ENCODE assay signal across 8 cellular contexts in the genomic region with DNA sequence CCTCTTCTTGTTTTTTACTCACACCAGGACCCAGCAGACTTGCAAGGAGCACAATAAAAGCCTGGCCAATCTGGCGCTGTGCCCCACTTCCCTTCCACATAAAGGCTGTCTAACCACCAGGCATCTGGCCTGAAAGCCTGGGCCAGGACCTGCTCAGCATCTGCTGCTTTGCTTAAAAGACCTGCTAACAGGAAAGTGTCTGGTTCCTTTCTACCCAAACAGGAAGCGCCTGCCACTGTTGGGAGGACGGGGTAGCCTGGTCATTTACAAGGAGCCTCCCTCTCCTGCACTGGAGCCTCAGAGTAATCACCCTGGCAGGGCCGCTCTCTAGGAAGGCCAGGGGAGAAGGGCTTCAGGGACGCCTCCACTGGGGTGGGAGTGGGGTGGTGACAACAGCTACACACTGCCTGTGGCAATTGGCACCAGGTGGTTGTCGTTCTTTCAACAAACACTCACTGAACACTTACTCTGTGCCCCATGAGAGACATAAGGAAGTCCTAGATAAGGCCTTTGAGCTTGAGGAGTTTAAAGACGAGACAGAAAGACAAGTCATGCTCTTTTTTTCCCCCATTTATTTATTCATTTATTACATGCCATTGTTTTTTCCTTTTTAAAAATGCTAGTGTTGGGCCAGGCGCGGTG. TPM values are rescaled to one million over a fixed set of nuclear protein-coding genes. Genes with fewer than 3 reads are reported as not detected.
A peak's percentile ranks its signal among the peaks of the same experiment; 100 is the strongest.
DNase-seq lines count a peak whose midpoint lies in the region; ATAC-seq lines count a peak whose summit lies in the region.

No MANE protein-coding gene starts in this region.

- H3K36me3 Mint-ChIP-seq in naive B cell: no peaks in the 10 kb centered on the region
- no peaks in the 10 kb centered on the region for H3K36me3 Mint-ChIP-seq in activated T-helper 2 cell treated with anti-CD3 and anti-CD28 coated beads, Interferon-gamma antibody, Interleukin-2, Interleukin-4, amounts not matched to agents 10 μg/mL and 5 μg/mL and 100 μg/mL, durations not matched to agents 14 hours and 24 hours and 36 hours (ENCODE audit: low read depth)

- in situ Hi-C loops in ACHN (cut with HindIII; ENCODE audit: low pct_ligation_motif_present, low pct_unique_long_range_greater_than_20kb, low sequenced_read_pairs): no loop called here

- H3K27me3 Mint-ChIP-seq in naive B cell: peaks cover 0 to 17% (median 3%) of the 10 kb centered on the region in 3 donors
- peaks cover 24% of the 10 kb centered on the region for H3K27me3 Mint-ChIP-seq in activated T-helper 2 cell treated with anti-CD3 and anti-CD28 coated beads, Interferon-gamma antibody, Interleukin-2, Interleukin-4, amounts not matched to agents 10 μg/mL and 5 μg/mL and 100 μg/mL, durations not matched to agents 14 hours and 24 hours and 36 hours (ENCODE audit: low read depth)

- H3K4me3 Mint-ChIP-seq in naive B cell: peak overlapping the region in 7 of 8 donors; percentile 48 to 79 (median 64)
- no peak overlapping the region for H3K4me3 Mint-ChIP-seq in activated T-helper 2 cell treated with anti-CD3 and anti-CD28 coated beads, Interferon-gamma antibody, Interleukin-2, Interleukin-4, amounts not matched to agents 10 μg/mL and 5 μg/mL and 100 μg/mL, durations not matched to agents 14 hours and 24 hours and 36 hours (ENCODE audit: low read depth)

- H3K27ac Mint-ChIP-seq in naive B cell: peak overlapping the region; percentile 1 to 92 (median 75)
- H3K27ac Mint-ChIP-seq in activated T-helper 2 cell treated with anti-CD3 and anti-CD28 coated beads, Interferon-gamma antibody, Interleukin-2, Interleukin-4, amounts not matched to agents 10 μg/mL and 5 μg/mL and 100 μg/mL, durations not matched to agents 14 hours and 24 hours and 36 hours: no peak overlapping the region

- peak; percentile 65 to 77 for ATAC-seq in naive B cell (ENCODE audit: low read depth in 2 of 2)
- ATAC-seq in GM19395 (IDR thresholded peaks at IDR 0.05; ENCODE audit: unreplicated experiment): no peak

- peak; percentile 15 for DNase-seq in COR-L47 (lab: John Stamatoyannopoulos, UW)
- DNase-seq in NCI-H2107 treated with DMSO at 0.1 percent for 48 hours (lab: John Stamatoyannopoulos, UW; ENCODE audit: unreplicated experiment): peak; percentile 73
- DNase-seq in dermis blood vessel endothelial cell: peak; percentile 100
- peak; percentile 58 for DNase-seq in naive B cell
- no peak for DNase-seq in stimulated activated CD4-positive, alpha-beta T cell treated with anti-CD3 and anti-CD28 coated beads, Interleukin-4, amount 100 ng/mL, for 24 hours
- DNase-seq in activated T-helper 2 cell treated with anti-CD3 and anti-CD28 coated beads, Interferon-gamma antibody, Interleukin-2, Interleukin-4, amounts not matched to agents 10 μg/mL and 5 μg/mL and 100 μg/mL, durations not matched to agents 14 hours and 24 hours and 36 hours (ENCODE audit: low spot score): no peak
- no peak for DNase-seq in ACHN

- peaks cover 13 to 25% (median 25%) of the 10 kb centered on the region in 3 donors for H3K4me1 Mint-ChIP-seq in naive B cell
- H3K4me1 Mint-ChIP-seq in activated T-helper 2 cell treated with anti-CD3 and anti-CD28 coated beads, Interferon-gamma antibody, Interleukin-2, Interleukin-4, amounts not matched to agents 10 μg/mL and 5 μg/mL and 100 μg/mL, durations not matched to agents 14 hours and 24 hours and 36 hours (ENCODE audit: low read depth): peaks cover 14% of the 10 kb centered on the region

- intact Hi-C loops in activated T-helper 2 cell treated with anti-CD3 and anti-CD28 coated beads, Interferon-gamma antibody, Interleukin-2, Interleukin-4, amounts not matched to agents 10 μg/mL and 5 μg/mL and 100 μg/mL, durations not matched to agents 14 hours and 24 hours and 36 hours (cut with micrococcal nuclease): no loop called here

- H3K9me3 Mint-ChIP-seq in naive B cell: no peaks in the 10 kb centered on the region
- no peaks in the 10 kb centered on the region for H3K9me3 Mint-ChIP-seq in activated T-helper 2 cell treated with anti-CD3 and anti-CD28 coated beads, Interferon-gamma antibody, Interleukin-2, Interleukin-4, amounts not matched to agents 10 μg/mL and 5 μg/mL and 100 μg/mL, durations not matched to agents 14 hours and 24 hours and 36 hours

RNA-seq across cellular contexts. Expression of gene MMP28, which starts 6.3 kb away (rescaled TPM):
- total RNA-seq in dermis blood vessel endothelial cell: 14.1 and 38.1 TPM in 2 replicates
- polyA plus RNA-seq in naive B cell (ENCODE audit: low read depth in 6 of 6): under 1 TPM in 1 of 6 donors, not detected in 5; 0.21 TPM
- total RNA-seq in activated T-helper 2 cell treated with anti-CD3 and anti-CD28 coated beads, Interferon-gamma antibody, Interleukin-2, Interleukin-4, amounts not matched to agents 10 μg/mL and 5 μg/mL and 100 μg/mL, durations not matched to agents 14 hours and 24 hours and 36 hours: not detected in 2 replicates

RNA-seq across cellular contexts. Expression of gene TAF15, which starts 7.6 kb away (rescaled TPM):
- total RNA-seq in dermis blood vessel endothelial cell: 68.1 and 115 TPM in 2 replicates
- polyA plus RNA-seq in naive B cell (ENCODE audit: low read depth in 6 of 6): 10 to 100 TPM; 16.6 to 44.4 (median 21.7) TPM
- 315 and 321 TPM in 2 replicates for total RNA-seq in activated T-helper 2 cell treated with anti-CD3 and anti-CD28 coated beads, Interferon-gamma antibody, Interleukin-2, Interleukin-4, amounts not matched to agents 10 μg/mL and 5 μg/mL and 100 μg/mL, durations not matched to agents 14 hours and 24 hours and 36 hours

RNA-seq across cellular contexts. Expression of gene C17orf50, which starts 41.0 kb away (rescaled TPM):
- not detected in 2 replicates for total RNA-seq in dermis blood vessel endothelial cell
- polyA plus RNA-seq in naive B cell (ENCODE audit: low read depth in 6 of 6): not detected
- not detected in 2 replicates for total RNA-seq in activated T-helper 2 cell treated with anti-CD3 and anti-CD28 coated beads, Interferon-gamma antibody, Interleukin-2, Interleukin-4, amounts not matched to agents 10 μg/mL and 5 μg/mL and 100 μg/mL, durations not matched to agents 14 hours and 24 hours and 36 hours

RNA-seq across cellular contexts. Expression of gene GAS2L2, which starts 48.7 kb away (rescaled TPM):
- 0.05 and 0.17 TPM in 2 replicates for total RNA-seq in dermis blood vessel endothelial cell
- not detected for polyA plus RNA-seq in naive B cell (ENCODE audit: low read depth in 6 of 6)
- not detected in 2 replicates for total RNA-seq in activated T-helper 2 cell treated with anti-CD3 and anti-CD28 coated beads, Interferon-gamma antibody, Interleukin-2, Interleukin-4, amounts not matched to agents 10 μg/mL and 5 μg/mL and 100 μg/mL, durations not matched to agents 14 hours and 24 hours and 36 hours

Comparison
In these comparisons a context has a peak if more than half of its experiments do, and no peak if none do; other contexts are left out.
1. DNase-seq: peak in COR-L47 (single experiment), NCI-H2107 treated with DMSO at 0.1 percent for 48 hours (single experiment), dermis blood vessel endothelial cell (single experiment) and naive B cell (single experiment); none in stimulated activated CD4-positive, alpha-beta T cell treated with anti-CD3 and anti-CD28 coated beads, Interleukin-4, amount 100 ng/mL, for 24 hours (single experiment), activated T-helper 2 cell treated with anti-CD3 and anti-CD28 coated beads, Interferon-gamma antibody, Interleukin-2, Interleukin-4, amounts not matched to agents 10 μg/mL and 5 μg/mL and 100 μg/mL, durations not matched to agents 14 hours and 24 hours and 36 hours (single experiment) and ACHN (single experiment).
2. RNA of gene MMP28, which starts 6.3 kb away (total RNA-seq): 14.1 to 38.1 TPM in dermis blood vessel endothelial cell; not detected in activated T-helper 2 cell treated with anti-CD3 and anti-CD28 coated beads, Interferon-gamma antibody, Interleukin-2, Interleukin-4, amounts not matched to agents 10 μg/mL and 5 μg/mL and 100 μg/mL, durations not matched to agents 14 hours and 24 hours and 36 hours; every median in the first group is over 10 times any median in the second.